Comparison of ENCODE assay signal across 19 cellular contexts in the genomic region with DNA sequence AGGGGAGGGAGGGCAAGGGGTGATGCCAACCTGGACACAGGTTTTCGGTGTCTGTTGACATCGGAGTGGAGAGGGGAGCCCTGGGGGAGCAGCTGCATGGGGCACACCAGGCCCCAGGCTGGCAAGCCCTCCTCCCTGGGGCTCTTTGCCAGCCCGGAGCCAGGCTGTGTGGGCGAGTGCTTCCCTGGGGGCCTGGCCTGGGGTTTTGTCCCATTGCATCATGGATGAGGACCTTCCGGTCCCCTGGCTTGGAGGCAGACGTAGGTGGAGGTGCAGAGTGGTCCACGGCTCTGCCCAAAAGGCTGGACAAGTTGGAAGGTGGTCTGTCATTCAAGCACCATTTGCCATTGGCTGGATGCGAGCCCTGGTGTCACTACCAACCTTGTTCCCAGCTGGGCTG. TPM values are rescaled to one million over a fixed set of nuclear protein-coding genes. Genes with fewer than 3 reads are reported as not detected.
DNase-seq lines count a peak whose midpoint lies in the region; ATAC-seq and TF ChIP-seq lines count a peak whose summit lies in the region.
"Had no signal": no experiment of that assay in that cellular context is flagged by ENCODE, and none has a peak within 500 bp of the region (broad histone marks: within the 10 kb centered on the region; RNA-seq: fewer than 3 reads in every experiment).

No MANE protein-coding gene starts in this region.

- no peaks in the 10 kb centered on the region for H3K36me3 ChIP-seq in HEK293 (ENCODE audit: control insufficient read depth in 2 of 2, insufficient read depth in 1 of 2, low read length in 2 of 2)
- H3K36me3 ChIP-seq in muscle layer of colon (ENCODE audit: insufficient read depth, low read length) = no peaks in the 10 kb centered on the region
- H3K36me3 ChIP-seq in subcutaneous abdominal adipose tissue (ENCODE audit: control insufficient read depth in 5 of 5, insufficient read depth in 5 of 5, low read length in 5 of 5) = peaks cover 0 to 4% (median 0%) of the 10 kb centered on the region in 5 donors
- H3K36me3 ChIP-seq: colonic mucosa, lower lobe of right lung, neural progenitor cell had no signal

- H3K9ac ChIP-seq in muscle layer of colon (ENCODE audit: low read length) = no peak overlapping the region
- H3K9ac ChIP-seq in subcutaneous abdominal adipose tissue (ENCODE audit: low read length in 5 of 5) = no peak overlapping the region
- H3K9ac ChIP-seq: neural progenitor cell had no signal

- no peaks in the 10 kb centered on the region for H3K9me3 Mint-ChIP-seq in brain
- H3K9me3 Mint-ChIP-seq in activated naive CD8-positive, alpha-beta T cell treated with anti-CD3 and anti-CD28 coated beads, Interleukin-2, amount 50 U/mL, for 24 hours = no peaks in the 10 kb centered on the region
- no peaks in the 10 kb centered on the region for H3K9me3 Mint-ChIP-seq in CD4-positive, alpha-beta T cell
- H3K9me3 Mint-ChIP-seq: activated CD4-positive, alpha-beta T cell treated with anti-CD3 and anti-CD28 coated beads, Interleukin-2, amount 10 ng/mL, durations not matched to agents 24 days and 14 days; neural progenitor cell; T-helper 2 cell treated with Interferon-gamma antibody and Interleukin-4, amounts not matched to agents 5 μg/mL and 100 μg/mL, for 36 hours had no signal

- no peak overlapping the region for H3K4me3 Mint-ChIP-seq in brain
- no peak overlapping the region for H3K4me3 Mint-ChIP-seq in activated naive CD8-positive, alpha-beta T cell treated with anti-CD3 and anti-CD28 coated beads, Interleukin-2, amount 50 U/mL, for 24 hours
- H3K4me3 Mint-ChIP-seq in CD4-positive, alpha-beta T cell = no peak overlapping the region
- H3K4me3 Mint-ChIP-seq: activated CD4-positive, alpha-beta T cell treated with anti-CD3 and anti-CD28 coated beads, Interleukin-2, amount 10 ng/mL, durations not matched to agents 24 days and 14 days; neural progenitor cell; T-helper 2 cell treated with Interferon-gamma antibody and Interleukin-4, amounts not matched to agents 5 μg/mL and 100 μg/mL, for 36 hours had no signal

- POLR2A ChIA-PET in HEK293 (lab: Yijun Ruan, JAX) = no interaction called here
- POLR2A ChIA-PET in CD4-positive, alpha-beta T cell (lab: Charles Lee) = no interaction called here

- TF ChIP-seq CTCF in HEK293 (tag by site-specific recombination; IDR thresholded peaks at IDR 0.05) = no peak
- no peak for TF ChIP-seq CTCF in brain (conservative IDR thresholded peaks at IDR 0.05)
- TF ChIP-seq CTCF in CD4-positive, alpha-beta T cell (IDR thresholded peaks at IDR 0.05) = no peak

- H3K4me1 Mint-ChIP-seq in brain = peaks cover 99% of the 10 kb centered on the region
- peaks cover 67% of the 10 kb centered on the region for H3K4me1 Mint-ChIP-seq in activated naive CD8-positive, alpha-beta T cell treated with anti-CD3 and anti-CD28 coated beads, Interleukin-2, amount 50 U/mL, for 24 hours
- H3K4me1 Mint-ChIP-seq in CD4-positive, alpha-beta T cell (ENCODE audit: low read depth) = peaks cover 59% of the 10 kb centered on the region

- no peak overlapping the region for H3K27ac ChIP-seq in HEK293 (ENCODE audit: extremely low read depth, low read depth, low read length)
- H3K27ac ChIP-seq in muscle layer of colon (ENCODE audit: low read depth, low read length) = peak overlapping the region; percentile 51
- peak overlapping the region; percentile 35 for H3K27ac ChIP-seq in subcutaneous abdominal adipose tissue (ENCODE audit: low read depth, low read length)
- no peak overlapping the region for H3K27ac ChIP-seq in CD4-positive, alpha-beta T cell (ENCODE audit: low read depth, low read length)
- H3K27ac ChIP-seq: colonic mucosa, neural progenitor cell had no signal

- ATAC-seq in activated naive CD8-positive, alpha-beta T cell treated with anti-CD3 and anti-CD28 coated beads, Interleukin-2, amount 50 U/mL, for 24 hours = no peak
- no peak for ATAC-seq in CD4-positive, alpha-beta T cell (ENCODE audit: poor library complexity)
- ATAC-seq: esophagus mucosa, lower lobe of right lung had no signal

- DNase-seq in NCI-H2029 treated with DMSO at 0.1 percent for 48 hours (lab: John Stamatoyannopoulos, UW) (no peak), COR-L47 (lab: John Stamatoyannopoulos, UW) (no peak)
- DNase-seq in activated naive CD8-positive, alpha-beta T cell treated with anti-CD3 and anti-CD28 coated beads, Interleukin-2, amount 50 U/mL, for 24 hours = no peak
- no peak for DNase-seq in CD4-positive, alpha-beta T cell
- DNase-seq: activated CD4-positive, alpha-beta T cell treated with anti-CD3 and anti-CD28 coated beads, Interleukin-2, amount 10 ng/mL, durations not matched to agents 24 days and 14 days; activated T-cell treated with anti-CD3 and anti-CD28 coated beads, Interleukin-2, amount 50 U/mL, for 1 hour; AML-193; colonic mucosa; lower lobe of right lung; NCI-H2107; SHP77 treated with DMSO at 0.1 percent for 48 hours had no signal

- H3K4me1 ChIP-seq in HEK293 (ENCODE audit: control insufficient read depth, insufficient read depth, low read length) (peaks cover 5% of the 10 kb centered on the region; the same call in 1 of the 2 replicates), muscle layer of colon (ENCODE audit: insufficient read depth, low read length) (peaks cover 93% of the 10 kb centered on the region), subcutaneous abdominal adipose tissue (ENCODE audit: control insufficient read depth in 5 of 5, insufficient read depth in 5 of 5, low read length in 5 of 5) (peaks cover 24 to 96% (median 95%) of the 10 kb centered on the region in 5 donors)

- no peaks in the 10 kb centered on the region for H3K27me3 ChIP-seq in muscle layer of colon (ENCODE audit: control insufficient read depth in 1 of 2, insufficient read depth in 2 of 2, low read length in 2 of 2)
- H3K27me3 ChIP-seq in subcutaneous abdominal adipose tissue (ENCODE audit: control insufficient read depth in 5 of 5, insufficient read depth in 4 of 5, low read length in 5 of 5) = no peaks in the 10 kb centered on the region
- no peaks in the 10 kb centered on the region for H3K27me3 ChIP-seq in CD4-positive, alpha-beta T cell (ENCODE audit: control insufficient read depth, insufficient read depth, low read length)
- H3K27me3 ChIP-seq: colonic mucosa, neural progenitor cell had no signal

- intact Hi-C loops in CD4-positive, alpha-beta T cell (cut with DNase I, micrococcal nuclease) = no loop called here

- CTCF ChIA-PET in HEK293 (lab: Yijun Ruan, JAX) = no interaction called here
- CTCF ChIA-PET in CD4-positive, alpha-beta T cell (lab: Charles Lee) = no interaction called here

- peak overlapping the region in 4 of 5 experiments; percentile 73 to 99 (median 92) for H3K27ac Mint-ChIP-seq in brain
- H3K27ac Mint-ChIP-seq in activated naive CD8-positive, alpha-beta T cell treated with anti-CD3 and anti-CD28 coated beads, Interleukin-2, amount 50 U/mL, for 24 hours = no peak overlapping the region
- H3K27ac Mint-ChIP-seq in CD4-positive, alpha-beta T cell = no peak overlapping the region
- H3K27ac Mint-ChIP-seq: activated CD4-positive, alpha-beta T cell treated with anti-CD3 and anti-CD28 coated beads, Interleukin-2, amount 10 ng/mL, durations not matched to agents 24 days and 14 days had no signal

- peaks cover 2% of the 10 kb centered on the region for H3K36me3 Mint-ChIP-seq in brain
- no peaks in the 10 kb centered on the region for H3K36me3 Mint-ChIP-seq in activated naive CD8-positive, alpha-beta T cell treated with anti-CD3 and anti-CD28 coated beads, Interleukin-2, amount 50 U/mL, for 24 hours (ENCODE audit: low read depth)
- no peaks in the 10 kb centered on the region for H3K36me3 Mint-ChIP-seq in CD4-positive, alpha-beta T cell (ENCODE audit: low read depth)

- peaks cover 3% of the 10 kb centered on the region for H3K27me3 Mint-ChIP-seq in brain
- no peaks in the 10 kb centered on the region for H3K27me3 Mint-ChIP-seq in activated naive CD8-positive, alpha-beta T cell treated with anti-CD3 and anti-CD28 coated beads, Interleukin-2, amount 50 U/mL, for 24 hours
- no peaks in the 10 kb centered on the region for H3K27me3 Mint-ChIP-seq in CD4-positive, alpha-beta T cell
- H3K27me3 Mint-ChIP-seq: activated CD4-positive, alpha-beta T cell treated with anti-CD3 and anti-CD28 coated beads, Interleukin-2, amount 10 ng/mL, durations not matched to agents 24 days and 14 days had no signal

- H3K4me3 ChIP-seq in HEK293 (ENCODE audit: low read depth, low read length) (no peak overlapping the region), muscle layer of colon (ENCODE audit: low read depth in 1 of 2, low read length in 2 of 2) (no peak overlapping the region), subcutaneous abdominal adipose tissue (ENCODE audit: low read depth in 1 of 5, low read length in 5 of 5) (no peak overlapping the region)
- H3K4me3 ChIP-seq: colonic mucosa, GM12878, lower lobe of right lung, neural progenitor cell had no signal

- H3K9me3 ChIP-seq in HEK293 (ENCODE audit: control insufficient read depth, insufficient read depth, low read depth, low read length) (no peaks in the 10 kb centered on the region), muscle layer of colon (ENCODE audit: low read length) (no peaks in the 10 kb centered on the region), subcutaneous abdominal adipose tissue (ENCODE audit: control insufficient read depth in 5 of 5, low read length in 5 of 5) (no peaks in the 10 kb centered on the region)
- H3K9me3 ChIP-seq in CD4-positive, alpha-beta T cell (ENCODE audit: control insufficient read depth, low read length) = no peaks in the 10 kb centered on the region
- H3K9me3 ChIP-seq: colonic mucosa, lower lobe of right lung had no signal

TF ChIP-seq in HEK293, 187 proteins besides CTCF, POLR2A, EP300 and RAD21 (continues in another document):
- TF ChIP-seq, protein P1, sequence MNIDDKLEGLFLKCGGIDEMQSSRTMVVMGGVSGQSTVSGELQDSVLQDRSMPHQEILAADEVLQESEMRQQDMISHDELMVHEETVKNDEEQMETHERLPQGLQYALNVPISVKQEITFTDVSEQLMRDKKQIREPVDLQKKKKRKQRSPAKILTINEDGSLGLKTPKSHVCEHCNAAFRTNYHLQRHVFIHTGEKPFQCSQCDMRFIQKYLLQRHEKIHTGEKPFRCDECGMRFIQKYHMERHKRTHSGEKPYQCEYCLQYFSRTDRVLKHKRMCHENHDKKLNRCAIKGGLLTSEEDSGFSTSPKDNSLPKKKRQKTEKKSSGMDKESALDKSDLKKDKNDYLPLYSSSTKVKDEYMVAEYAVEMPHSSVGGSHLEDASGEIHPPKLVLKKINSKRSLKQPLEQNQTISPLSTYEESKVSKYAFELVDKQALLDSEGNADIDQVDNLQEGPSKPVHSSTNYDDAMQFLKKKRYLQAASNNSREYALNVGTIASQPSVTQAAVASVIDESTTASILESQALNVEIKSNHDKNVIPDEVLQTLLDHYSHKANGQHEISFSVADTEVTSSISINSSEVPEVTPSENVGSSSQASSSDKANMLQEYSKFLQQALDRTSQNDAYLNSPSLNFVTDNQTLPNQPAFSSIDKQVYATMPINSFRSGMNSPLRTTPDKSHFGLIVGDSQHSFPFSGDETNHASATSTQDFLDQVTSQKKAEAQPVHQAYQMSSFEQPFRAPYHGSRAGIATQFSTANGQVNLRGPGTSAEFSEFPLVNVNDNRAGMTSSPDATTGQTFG (tag by site-specific recombination; IDR thresholded peaks at IDR 0.05; ENCODE audit: borderline replicate concordance) = no peak
- TF ChIP-seq ZFHX2 (tag by site-specific recombination; conservative IDR thresholded peaks at IDR 0.05) (0 out of 2 replicates have a peak, but pooled peaks have one; percentile 31), GLIS1 (tag by site-specific recombination; IDR thresholded peaks at IDR 0.05) (peak; percentile 70)

RNA-seq across cellular contexts. Expression of a gene that starts 34.8 kb away (rescaled TPM):
- polyA plus RNA-seq in brain (ENCODE audit: insufficient read depth, low read depth, low replicate concordance) = 90.5 TPM
- 10 to 100 TPM; 14.6 to 15.5 TPM for total RNA-seq in CD4-positive, alpha-beta T cell

Comparison
In these comparisons a context has a peak if more than half of its experiments do, and no peak if none do; other contexts are left out.
1. H3K27ac ChIP-seq: peak in muscle layer of colon (single experiment) and subcutaneous abdominal adipose tissue (single experiment); none in HEK293 (single experiment) and CD4-positive, alpha-beta T cell (single experiment).
2. H3K27ac Mint-ChIP-seq: peak in brain (4 of 5); none in activated naive CD8-positive, alpha-beta T cell treated with anti-CD3 and anti-CD28 coated beads, Interleukin-2, amount 50 U/mL, for 24 hours (single experiment) and CD4-positive, alpha-beta T cell (single experiment).